Comparison of ENCODE assay signal across 2 cellular contexts in genomic region chr1:22246755-22247480, GRCh38.
TF ChIP-seq lines count a peak whose summit lies in the region.

No MANE protein-coding gene starts in this region.

TF ChIP-seq in SK-N-SH, 30 proteins besides CTCF, POLR2A, EP300 and RAD21 (continued from another document):
- TF ChIP-seq TCF12 (IDR thresholded peaks at IDR 0.05): no peak
- TF ChIP-seq SIN3A (IDR thresholded peaks at IDR 0.05; ENCODE audit: borderline replicate concordance, low read depth, low read length): no peak
- no peak for TF ChIP-seq REST (IDR thresholded peaks at IDR 0.05; ENCODE audit: low read depth, low read length)
- no peak for TF ChIP-seq PBX3 (IDR thresholded peaks at IDR 0.05)
- TF ChIP-seq FOXJ3 (CRISPR knock-in tag; IDR thresholded peaks at IDR 0.05): no peak
- TF ChIP-seq ELF1 (IDR thresholded peaks at IDR 0.05): no peak
- no peak for TF ChIP-seq JUND (IDR thresholded peaks at IDR 0.05)
- TF ChIP-seq MXI1 (IDR thresholded peaks at IDR 0.05; ENCODE audit: low read depth, low read length): no peak
- TF ChIP-seq TEAD4 (IDR thresholded peaks at IDR 0.05; ENCODE audit: borderline replicate concordance, insufficient read depth): no peak
- TF ChIP-seq FOSL2 (IDR thresholded peaks at IDR 0.05; ENCODE audit: borderline replicate concordance, low read depth): no peak
- TF ChIP-seq EZH2phosphoT487 (IDR thresholded peaks at IDR 0.05; ENCODE audit: borderline replicate concordance, low read depth): no peak
- no peak for TF ChIP-seq MEF2A (IDR thresholded peaks at IDR 0.05; ENCODE audit: borderline replicate concordance, low read depth)
- TF ChIP-seq TAF1 (IDR thresholded peaks at IDR 0.05; ENCODE audit: borderline replicate concordance, low read depth, low read length): no peak

TF ChIP-seq in SK-N-SH treated with all-trans-retinoic acid at 6 μM for 48 hours, 23 proteins besides CTCF, POLR2A, EP300 and RAD21 (continued from another document):
- TF ChIP-seq CSRNP3 (CRISPR knock-in tag; IDR thresholded peaks at IDR 0.05) (no peak), BACH2 (CRISPR knock-in tag; IDR thresholded peaks at IDR 0.05; ENCODE audit: borderline replicate concordance) (no peak), CSDC2 (CRISPR knock-in tag; IDR thresholded peaks at IDR 0.05) (no peak), ZFP3 (CRISPR knock-in tag; IDR thresholded peaks at IDR 0.05) (no peak), TSHZ2 (CRISPR knock-in tag; IDR thresholded peaks at IDR 0.05) (no peak), SNAI2 (CRISPR knock-in tag; IDR thresholded peaks at IDR 0.05) (no peak), OSR1 (CRISPR knock-in tag; IDR thresholded peaks at IDR 0.05) (no peak), CREB5 (CRISPR knock-in tag; IDR thresholded peaks at IDR 0.05; ENCODE audit: low read depth) (no peak), POU6F1 (CRISPR knock-in tag; IDR thresholded peaks at IDR 0.05; ENCODE audit: borderline replicate concordance, low read depth) (no peak), ZC3H10 (CRISPR knock-in tag; IDR thresholded peaks at IDR 0.05) (no peak), ESRRG (CRISPR knock-in tag; IDR thresholded peaks at IDR 0.05) (no peak), GLIS3 (CRISPR knock-in tag; IDR thresholded peaks at IDR 0.05) (no peak), TOX (CRISPR knock-in tag; IDR thresholded peaks at IDR 0.05; ENCODE audit: borderline replicate concordance) (no peak)
